Comparison of ENCODE assay signal across 31 cellular contexts in genomic region chr20:57522380-57522973, GRCh38. TPM values are rescaled to one million over a fixed set of nuclear protein-coding genes. Genes with fewer than 3 reads are reported as not detected.
A peak's percentile ranks its signal among the peaks of the same experiment; 100 is the strongest.
DNase-seq lines count a peak whose midpoint lies in the region; ATAC-seq, FAIRE-seq and TF ChIP-seq lines count a peak whose summit lies in the region.
"Had no signal": no experiment of that assay in that cellular context is flagged by ENCODE, and none has a peak within 500 bp of the region (broad histone marks: within the 10 kb centered on the region; RNA-seq: fewer than 3 reads in every experiment).

No MANE protein-coding gene starts in this region.

- no peaks in the 10 kb centered on the region for H3K9me3 Mint-ChIP-seq in activated CD4-positive, alpha-beta T cell treated with anti-CD3 and anti-CD28 coated beads, Interleukin-2, amount 10 ng/mL, durations not matched to agents 7 days and 5 days
- H3K9me3 Mint-ChIP-seq in activated T-helper 17 cell treated with anti-CD3 and anti-CD28 coated beads, Interleukin-2, amount 50 U/mL, for 72 hours: no peaks in the 10 kb centered on the region
- H3K9me3 Mint-ChIP-seq in Caco-2 (ENCODE audit: unreplicated experiment): no peaks in the 10 kb centered on the region
- H3K9me3 Mint-ChIP-seq: dendritic cell treated with granulocyte-macrophage colony-stimulating factor and Interleukin-4, amounts not matched to agents 40 ng/mL and 50 ng/mL, for 4 days; endodermal cell; stimulated activated naive CD8-positive, alpha-beta T cell treated with anti-CD3 and anti-CD28 coated beads, Interleukin-15, Interleukin-2, amounts not matched to agents 100 ng/mL and 50 ng/mL, for 24 hours had no signal

- H3K27ac ChIP-seq in HepG2 (ENCODE audit: extremely low read length, insufficient read depth, low read length): no peak overlapping the region
- H3K27ac ChIP-seq: C4-2B, left ventricle myocardium inferior, SJCRH30, thoracic aorta had no signal

- no TSS peak for BruUV-seq in HepG2 (replicated peaks; lab: Mats Ljungman, UMichigan)
- BruUV-seq in Caco-2 (replicated peaks; lab: Mats Ljungman, UMichigan): no TSS peak

- in situ Hi-C loops in HepG2 (cut with HindIII; ENCODE audit: extremely low pct_ligation_motif_present, low pct_unique_long_range_greater_than_20kb): no loop called here

- ATAC-seq in HG02610 (IDR thresholded peaks at IDR 0.05; ENCODE audit: unreplicated experiment): peak; percentile 83
- peak; percentile 90 for ATAC-seq in activated T-helper 17 cell treated with anti-CD3 and anti-CD28 coated beads, Interleukin-2, amount 50 U/mL, for 72 hours (replicated peaks)
- no peak for ATAC-seq in HepG2
- ATAC-seq in HG03442 (IDR thresholded peaks at IDR 0.05; ENCODE audit: unreplicated experiment): no peak

- DNase-seq in activated CD4-positive, alpha-beta T cell treated with anti-CD3 and anti-CD28 coated beads, Interleukin-2, amount 10 ng/mL, durations not matched to agents 7 days and 5 days: no peak
- DNase-seq in activated CD4-positive, alpha-beta T cell treated with anti-CD3 and anti-CD28 coated beads for 4 hours: no peak
- DNase-seq in GM12865 (ENCODE audit: low read depth) (peak; percentile 46), HepG2 (ENCODE audit: low spot score) (no peak), Caco-2 (no peak)
- DNase-seq: 8988T; central memory CD4-positive, alpha-beta T cell; DND-41; endodermal cell; GF-D8; KBM-7; left ventricle myocardium inferior; NCI-H1105; NCI-H187; NCI-H2171; NCI-H510A; SJCRH30; small intestine had no signal

- peaks cover 22% of the 10 kb centered on the region for H3K4me1 Mint-ChIP-seq in activated CD4-positive, alpha-beta T cell treated with anti-CD3 and anti-CD28 coated beads, Interleukin-2, amount 10 ng/mL, durations not matched to agents 7 days and 5 days
- H3K4me1 Mint-ChIP-seq in activated T-helper 17 cell treated with anti-CD3 and anti-CD28 coated beads, Interleukin-2, amount 50 U/mL, for 72 hours: peaks cover 9% of the 10 kb centered on the region
- peaks cover 7% of the 10 kb centered on the region for H3K4me1 Mint-ChIP-seq in Caco-2 (ENCODE audit: low read depth, unreplicated experiment)
- H3K4me1 Mint-ChIP-seq: endodermal cell had no signal

- H3K79me2 ChIP-seq in HepG2 (ENCODE audit: insufficient read depth, low read length): no peaks in the 10 kb centered on the region

- no peak overlapping the region for H2AFZ ChIP-seq in HepG2 (ENCODE audit: low read length)

- TF ChIP-seq CTCF in GM12865 (IDR thresholded peaks at IDR 0.05; ENCODE audit: insufficient read depth, low read depth, low read length, missing control alignments) (no peak), HepG2 (CRISPR knock-in tag; IDR thresholded peaks at IDR 0.05) (no peak), Caco-2 (IDR thresholded peaks at IDR 0.05; ENCODE audit: insufficient read depth in 1 of 2, low read depth in 1 of 2, low read length in 1 of 2, severe bottlenecking in 1 of 2, unreplicated experiment in 1 of 2) (no peak)

- CTCF ChIA-PET in activated CD4-positive, alpha-beta T cell treated with anti-CD3 and anti-CD28 coated beads, Interleukin-2, amount 10 ng/mL, durations not matched to agents 7 days and 5 days (lab: Charles Lee): no interaction called here
- CTCF ChIA-PET in HepG2 (lab: Yijun Ruan, JAX; ENCODE audit: low intra/inter-chr PET ratio, low total read pairs) (no interaction called here), Caco-2 (lab: Charles Lee) (interaction anchor here (1.2 to 1.3 kb wide), 2 partner anchors 72 to 695 kb away, joined by 3 read pairs; no protein-coding TSS in a partner anchor)

- intact Hi-C loops in HepG2 (cut with micrococcal nuclease; ENCODE audit: unreplicated experiment): no loop called here
- intact Hi-C loops in Caco-2 (cut with micrococcal nuclease; ENCODE audit: unreplicated experiment): no loop called here

- H3K27ac Mint-ChIP-seq in activated CD4-positive, alpha-beta T cell treated with anti-CD3 and anti-CD28 coated beads, Interleukin-2, amount 10 ng/mL, durations not matched to agents 7 days and 5 days: peak overlapping the region; percentile 43
- H3K27ac Mint-ChIP-seq in activated T-helper 17 cell treated with anti-CD3 and anti-CD28 coated beads, Interleukin-2, amount 50 U/mL, for 72 hours: no peak overlapping the region
- H3K27ac Mint-ChIP-seq in Caco-2 (ENCODE audit: unreplicated experiment): no peak overlapping the region
- H3K27ac Mint-ChIP-seq: dendritic cell treated with granulocyte-macrophage colony-stimulating factor and Interleukin-4, amounts not matched to agents 40 ng/mL and 50 ng/mL, for 4 days; endodermal cell; stimulated activated naive CD8-positive, alpha-beta T cell treated with anti-CD3 and anti-CD28 coated beads, Interleukin-15, Interleukin-2, amounts not matched to agents 100 ng/mL and 50 ng/mL, for 24 hours had no signal

- no peak for TF ChIP-seq POLR2A in HepG2 (IDR thresholded peaks at IDR 0.05; ENCODE audit: insufficient read depth in 1 of 2, low read depth in 2 of 2, low read length in 2 of 2)

- H4K20me1 ChIP-seq in HepG2 (ENCODE audit: insufficient read depth, low read length): no peaks in the 10 kb centered on the region

- H3K9ac ChIP-seq in HepG2 (ENCODE audit: insufficient read depth, low read depth, low read length): no peak overlapping the region

- peaks cover 0 to 48% of the 10 kb centered on the region in 2 experiments; a peak in 3 of 5 replicates for H3K27me3 ChIP-seq in HepG2 (ENCODE audit: control insufficient read depth in 1 of 2, insufficient read depth in 2 of 2, low read length in 2 of 2)
- H3K27me3 ChIP-seq in Caco-2 (replicated peaks; ENCODE audit: control insufficient read depth, insufficient read depth, low read length): no peaks in the 10 kb centered on the region
- H3K27me3 ChIP-seq: SJCRH30 had no signal

- 5% methylated on average over 5 of the region's 5 CpGs for WGBS in HepG2 (ENCODE audit: low lambda C conversion rate)

- POLR2A ChIA-PET in activated CD4-positive, alpha-beta T cell treated with anti-CD3 and anti-CD28 coated beads, Interleukin-2, amount 10 ng/mL, durations not matched to agents 7 days and 5 days (lab: Charles Lee): no interaction called here
- POLR2A ChIA-PET in HepG2 (lab: Yijun Ruan, JAX) (no interaction called here), Caco-2 (lab: Charles Lee) (no interaction called here)

- H3K9me3 ChIP-seq in HepG2 (ENCODE audit: low read length): no peaks in the 10 kb centered on the region
- no peaks in the 10 kb centered on the region for H3K9me3 ChIP-seq in Caco-2
- H3K9me3 ChIP-seq: left ventricle myocardium inferior, thoracic aorta had no signal

- no peaks in the 10 kb centered on the region for H3K27me3 Mint-ChIP-seq in activated CD4-positive, alpha-beta T cell treated with anti-CD3 and anti-CD28 coated beads, Interleukin-2, amount 10 ng/mL, durations not matched to agents 7 days and 5 days
- H3K27me3 Mint-ChIP-seq in activated T-helper 17 cell treated with anti-CD3 and anti-CD28 coated beads, Interleukin-2, amount 50 U/mL, for 72 hours: peaks cover 2% of the 10 kb centered on the region
- peaks cover 8% of the 10 kb centered on the region for H3K27me3 Mint-ChIP-seq in Caco-2 (ENCODE audit: insufficient read depth, unreplicated experiment)
- H3K27me3 Mint-ChIP-seq: stimulated activated naive CD8-positive, alpha-beta T cell treated with anti-CD3 and anti-CD28 coated beads, Interleukin-15, Interleukin-2, amounts not matched to agents 100 ng/mL and 50 ng/mL, for 24 hours had no signal

- no peak overlapping the region for H3K4me3 Mint-ChIP-seq in activated CD4-positive, alpha-beta T cell treated with anti-CD3 and anti-CD28 coated beads, Interleukin-2, amount 10 ng/mL, durations not matched to agents 7 days and 5 days
- no peak overlapping the region for H3K4me3 Mint-ChIP-seq in activated T-helper 17 cell treated with anti-CD3 and anti-CD28 coated beads, Interleukin-2, amount 50 U/mL, for 72 hours
- no peak overlapping the region for H3K4me3 Mint-ChIP-seq in Caco-2 (ENCODE audit: unreplicated experiment)
- H3K4me3 Mint-ChIP-seq: dendritic cell treated with granulocyte-macrophage colony-stimulating factor and Interleukin-4, amounts not matched to agents 40 ng/mL and 50 ng/mL, for 4 days; endodermal cell; stimulated activated naive CD8-positive, alpha-beta T cell treated with anti-CD3 and anti-CD28 coated beads, Interleukin-15, Interleukin-2, amounts not matched to agents 100 ng/mL and 50 ng/mL, for 24 hours had no signal

- TF ChIP-seq RAD21 in HepG2 (CRISPR knock-in tag; IDR thresholded peaks at IDR 0.05): no peak

- H3K4me2 ChIP-seq in HepG2 (ENCODE audit: low read depth, low read length): no peak overlapping the region

- H3K4me1 ChIP-seq in HepG2 (ENCODE audit: insufficient read depth, low read length) (peaks cover 21% of the 10 kb centered on the region), Caco-2 (no peaks in the 10 kb centered on the region)
- H3K4me1 ChIP-seq: left ventricle myocardium inferior had no signal

- FAIRE-seq in HepG2 (lab: Jason Lieb, UNC): no peak
- FAIRE-seq: islet of Langerhans, small intestine had no signal

- no peak for TF ChIP-seq EP300 in HepG2 (IDR thresholded peaks at IDR 0.05; ENCODE audit: low read depth in 2 of 2, low read length in 2 of 2)
- TF ChIP-seq EP300 in HepG2 (CRISPR knock-in tag; IDR thresholded peaks at IDR 0.05; ENCODE audit: borderline replicate concordance): no peak

- H3K36me3 ChIP-seq in HepG2 (replicated peaks in 1 of 2; ENCODE audit: control insufficient read depth in 1 of 2, insufficient read depth in 2 of 2, low read length in 2 of 2) (no peaks in the 10 kb centered on the region), Caco-2 (ENCODE audit: control insufficient read depth, insufficient read depth, low read length) (no peaks in the 10 kb centered on the region)
- H3K36me3 ChIP-seq: left ventricle myocardium inferior, SJCRH30, thoracic aorta had no signal

- no peak overlapping the region for H3K4me3 ChIP-seq in GM12865 (ENCODE audit: low read depth, low read length)
- H3K4me3 ChIP-seq in HepG2 (replicated peaks in 1 of 3; ENCODE audit: insufficient read depth in 1 of 3, low read depth in 2 of 3, low read length in 3 of 3): no peak overlapping the region
- no peak overlapping the region for H3K4me3 ChIP-seq in Caco-2 (ENCODE audit: low read depth, low read length)
- H3K4me3 ChIP-seq: left ventricle myocardium inferior, SJCRH30, thoracic aorta had no signal

- H3K36me3 Mint-ChIP-seq in activated CD4-positive, alpha-beta T cell treated with anti-CD3 and anti-CD28 coated beads, Interleukin-2, amount 10 ng/mL, durations not matched to agents 7 days and 5 days (ENCODE audit: low read depth): no peaks in the 10 kb centered on the region
- no peaks in the 10 kb centered on the region for H3K36me3 Mint-ChIP-seq in activated T-helper 17 cell treated with anti-CD3 and anti-CD28 coated beads, Interleukin-2, amount 50 U/mL, for 72 hours (ENCODE audit: low read depth)
- H3K36me3 Mint-ChIP-seq in Caco-2 (ENCODE audit: insufficient read depth, unreplicated experiment): no peaks in the 10 kb centered on the region

RNA-seq across cellular contexts. Expression of gene CTCFL, which starts 2.5 kb away (rescaled TPM):
- total RNA-seq in activated CD4-positive, alpha-beta T cell treated with anti-CD3 and anti-CD28 coated beads, Interleukin-2, amount 10 ng/mL, durations not matched to agents 7 days and 5 days: not detected
- total RNA-seq in activated T-helper 17 cell treated with anti-CD3 and anti-CD28 coated beads, Interleukin-2, amount 50 U/mL, for 72 hours: not detected
- total RNA-seq in HepG2 (2016; rRNA removed; fragmentation: Illumina TruSeq; extraction: Trizol) (not detected in 2 replicates), Caco-2 (2022) (not detected in 2 replicates)
- total RNA-seq in HepG2 (2016; cell fraction: cytosol; rRNA removed; fragmentation: Illumina TruSeq; extraction: Trizol; ENCODE audit: low read depth): not detected in 2 replicates
- not detected in 2 replicates for total RNA-seq in HepG2 (2016; cell fraction: insoluble cytoplasmic fraction; rRNA removed; fragmentation: Illumina TruSeq; extraction: Trizol)
- total RNA-seq in HepG2 (2016; cell fraction: membrane; rRNA removed; fragmentation: Illumina TruSeq; extraction: Trizol): not detected in 2 replicates
- not detected in 2 replicates for total RNA-seq in HepG2 (2016; cell fraction: nucleus; rRNA removed; fragmentation: Illumina TruSeq; extraction: Trizol)
- 0.04 and 0.05 TPM in 2 replicates for polyA plus RNA-seq in HepG2 (2011; rRNA removed)
- polyA plus RNA-seq in HepG2 (2011; cell fraction: cytosol; rRNA removed): 0.03 TPM in 1 of 2 replicates, not detected in the other
- not detected in 2 replicates for polyA plus RNA-seq in HepG2 (2011; cell fraction: nucleus; rRNA removed)
- 0.13 and 0.42 TPM in 2 replicates for polyA plus RNA-seq in HepG2 (2012)
- not detected in 2 replicates for polyA plus RNA-seq in HepG2 (2016; cell fraction: cytosol; fragmentation: Illumina TruSeq; extraction: Trizol; ENCODE audit: low read depth)
- not detected in 2 replicates for polyA plus RNA-seq in HepG2 (2016; cell fraction: insoluble cytoplasmic fraction; fragmentation: Illumina TruSeq; extraction: Trizol; ENCODE audit: low read depth)
- polyA plus RNA-seq in HepG2 (2016; cell fraction: membrane; fragmentation: Illumina TruSeq; extraction: Trizol; ENCODE audit: low read depth): not detected in 2 replicates
- polyA plus RNA-seq in HepG2 (2016; cell fraction: nucleus; fragmentation: Illumina TruSeq; extraction: Trizol; ENCODE audit: insufficient read depth, low read depth): not detected in 2 replicates
- polyA minus RNA-seq in HepG2 (2011; rRNA and poly(A)+ RNA removed; ENCODE audit: low replicate concordance): 0.22 and 0.26 TPM in 2 replicates
- not detected in 2 replicates for polyA minus RNA-seq in HepG2 (2011; cell fraction: cytosol; rRNA and poly(A)+ RNA removed)
- polyA minus RNA-seq in HepG2 (2011; cell fraction: nucleus; rRNA and poly(A)+ RNA removed): not detected in 2 replicates
- total RNA-seq: HT1080, left ventricle myocardium inferior, MCF 10A, RPMI7951, thoracic aorta, urinary bladder had no signal
- polyA plus RNA-seq: esophagus, urinary bladder had no signal

RNA-seq across cellular contexts. Expression of gene PCK1, which starts 38.4 kb away (rescaled TPM):
- total RNA-seq in activated CD4-positive, alpha-beta T cell treated with anti-CD3 and anti-CD28 coated beads, Interleukin-2, amount 10 ng/mL, durations not matched to agents 7 days and 5 days: not detected
- not detected for total RNA-seq in activated T-helper 17 cell treated with anti-CD3 and anti-CD28 coated beads, Interleukin-2, amount 50 U/mL, for 72 hours
- total RNA-seq in HepG2 (2016; rRNA removed; fragmentation: Illumina TruSeq; extraction: Trizol) (5.4 and 12.6 TPM in 2 replicates), Caco-2 (2022) (0.42 TPM in 1 of 2 replicates, not detected in the other)
- 3.7 TPM in 2 replicates for total RNA-seq in HepG2 (2016; cell fraction: cytosol; rRNA removed; fragmentation: Illumina TruSeq; extraction: Trizol; ENCODE audit: low read depth)
- 5.2 and 15.5 TPM in 2 replicates for total RNA-seq in HepG2 (2016; cell fraction: insoluble cytoplasmic fraction; rRNA removed; fragmentation: Illumina TruSeq; extraction: Trizol)
- total RNA-seq in HepG2 (2016; cell fraction: membrane; rRNA removed; fragmentation: Illumina TruSeq; extraction: Trizol): 3.3 and 3.9 TPM in 2 replicates
- total RNA-seq in HepG2 (2016; cell fraction: nucleus; rRNA removed; fragmentation: Illumina TruSeq; extraction: Trizol): 23.9 and 29.1 TPM in 2 replicates
- 6.5 and 19.5 TPM in 2 replicates for polyA plus RNA-seq in HepG2 (2011; rRNA removed)
- 2.9 and 9.4 TPM in 2 replicates for polyA plus RNA-seq in HepG2 (2011; cell fraction: cytosol; rRNA removed)
- 21.5 and 61.9 TPM in 2 replicates for polyA plus RNA-seq in HepG2 (2011; cell fraction: nucleus; rRNA removed)
- polyA plus RNA-seq in HepG2 (2012): 220 and 303 TPM in 2 replicates
- 0.43 and 0.67 TPM in 2 replicates for polyA plus RNA-seq in HepG2 (2016; cell fraction: cytosol; fragmentation: Illumina TruSeq; extraction: Trizol; ENCODE audit: low read depth)
- polyA plus RNA-seq in HepG2 (2016; cell fraction: insoluble cytoplasmic fraction; fragmentation: Illumina TruSeq; extraction: Trizol; ENCODE audit: low read depth): 5.0 and 5.7 TPM in 2 replicates
- 0.71 and 0.72 TPM in 2 replicates for polyA plus RNA-seq in HepG2 (2016; cell fraction: membrane; fragmentation: Illumina TruSeq; extraction: Trizol; ENCODE audit: low read depth)
- 17.4 and 17.7 TPM in 2 replicates for polyA plus RNA-seq in HepG2 (2016; cell fraction: nucleus; fragmentation: Illumina TruSeq; extraction: Trizol; ENCODE audit: insufficient read depth, low read depth)
- 0.12 and 22.5 TPM in 2 replicates for polyA minus RNA-seq in HepG2 (2011; rRNA and poly(A)+ RNA removed; ENCODE audit: low replicate concordance)
- polyA minus RNA-seq in HepG2 (2011; cell fraction: cytosol; rRNA and poly(A)+ RNA removed): 7.7 and 23.7 TPM in 2 replicates
- polyA minus RNA-seq in HepG2 (2011; cell fraction: nucleus; rRNA and poly(A)+ RNA removed): 39.8 and 149 TPM in 2 replicates
- total RNA-seq: endodermal cell, HT1080, MCF 10A, RPMI7951, SJCRH30 had no signal

Comparison
In these comparisons a context has a peak if more than half of its experiments do, and no peak if none do; other contexts are left out.
1. ATAC-seq: peak in HG02610 (single experiment) and activated T-helper 17 cell treated with anti-CD3 and anti-CD28 coated beads, Interleukin-2, amount 50 U/mL, for 72 hours (single experiment); none in HepG2 (single experiment) and HG03442 (single experiment).